Comparison of ENCODE assay signal across 1 cellular context in genomic region chr13:33229446-33230177, GRCh38.
A peak's percentile ranks its signal among the peaks of the same experiment; 100 is the strongest.
TF ChIP-seq lines count a peak whose summit lies in the region.

No MANE protein-coding gene starts in this region.

TF ChIP-seq in HepG2, 621 proteins besides CTCF, POLR2A, EP300 and RAD21 (continued from another document):
- 0 out of 2 replicates have a peak, but pooled peaks have one; percentile 68 for TF ChIP-seq TOE1 (CRISPR knock-in tag; IDR thresholded peaks at IDR 0.05)
- no peak for TF ChIP-seq ZNF329 (CRISPR knock-in tag; IDR thresholded peaks at IDR 0.05; ENCODE audit: low read depth)
- TF ChIP-seq RXRA (CRISPR knock-in tag; IDR thresholded peaks at IDR 0.05), result peak; percentile 44; the same call in 1 of the 2 replicates
- no peak for TF ChIP-seq ZNF281 (CRISPR knock-in tag; IDR thresholded peaks at IDR 0.05; ENCODE audit: borderline replicate concordance)
- TF ChIP-seq KDM4B (CRISPR knock-in tag; IDR thresholded peaks at IDR 0.05), result no peak
- TF ChIP-seq ZNF782 (CRISPR knock-in tag; IDR thresholded peaks at IDR 0.05; ENCODE audit: borderline replicate concordance), result no peak
- TF ChIP-seq ELF3 (CRISPR knock-in tag; IDR thresholded peaks at IDR 0.05), result peak; percentile 59; the same call in 1 of the 2 replicates
- TF ChIP-seq GABPA (IDR thresholded peaks at IDR 0.05; ENCODE audit: low read depth, low read length), result no peak
- TF ChIP-seq GABPA (CRISPR knock-in tag; IDR thresholded peaks at IDR 0.05; ENCODE audit: low read depth), result 0 out of 2 replicates have a peak, but pooled peaks have one; percentile 16
